In the genomic region with DNA sequence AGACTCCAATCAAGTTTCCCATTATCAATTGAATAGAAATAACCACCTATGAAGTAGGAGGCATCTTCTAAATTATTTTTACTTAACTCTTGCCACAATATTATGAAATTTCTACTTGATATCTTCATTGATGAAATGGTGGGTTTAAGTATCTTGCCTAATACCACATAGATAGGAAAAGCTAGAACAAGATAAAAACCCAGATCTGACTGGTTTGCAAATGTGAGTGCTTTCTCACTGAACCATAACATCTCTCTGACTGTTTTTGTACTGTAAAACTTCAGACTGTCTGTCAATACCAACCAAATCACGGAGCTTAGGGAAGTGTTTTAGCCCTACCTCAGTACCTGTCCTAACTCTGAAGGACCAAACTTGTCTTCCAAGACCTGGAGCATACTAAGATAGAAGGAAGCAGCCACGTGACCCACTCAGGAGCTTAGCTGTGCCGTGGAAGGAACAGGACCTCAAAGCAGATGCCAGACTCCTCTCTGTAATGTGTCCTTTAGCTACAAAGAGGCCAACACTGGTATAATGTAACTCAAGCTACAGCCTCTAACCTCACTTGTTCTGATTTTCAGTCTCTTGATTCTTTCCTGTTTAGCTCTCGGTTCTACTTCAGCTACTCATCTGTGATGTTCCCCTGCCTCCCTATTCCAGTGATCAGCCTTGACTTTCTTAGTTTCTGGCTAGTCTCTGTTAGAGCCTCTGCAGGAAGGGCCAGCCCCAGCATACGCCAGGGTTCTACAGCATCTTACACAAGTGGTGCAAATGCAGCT, we compare ENCODE assay signal across 16 cellular contexts.
DNase-seq lines count a peak whose midpoint lies in the region; ATAC-seq, FAIRE-seq and TF ChIP-seq lines count a peak whose summit lies in the region.
"Had no signal": no experiment of that assay in that cellular context is flagged by ENCODE, and none has a peak within 500 bp of the region (broad histone marks: within the 10 kb centered on the region; RNA-seq: fewer than 3 reads in every experiment).

No MANE protein-coding gene starts in this region.

- no peaks in the 10 kb centered on the region for H3K27me3 Mint-ChIP-seq in IgD-negative memory B cell
- no peaks in the 10 kb centered on the region for H3K27me3 Mint-ChIP-seq in glutamatergic neuron (ENCODE audit: unreplicated experiment)
- H3K27me3 Mint-ChIP-seq: activated naive CD8-positive, alpha-beta T cell treated with anti-CD3 and anti-CD28 coated beads, Interleukin-2, amount 10 ng/mL, durations not matched to agents 7 days and 5 days had no signal

- H3K4me1 Mint-ChIP-seq in IgD-negative memory B cell (peaks cover 24 to 38% (median 32%) of the 10 kb centered on the region in 3 donors), glutamatergic neuron (ENCODE audit: low read depth, unreplicated experiment) (peaks cover 1% of the 10 kb centered on the region)

- no peaks in the 10 kb centered on the region for H3K4me1 ChIP-seq in kidney (ENCODE audit: control insufficient read depth in 1 of 2, insufficient read depth in 1 of 2, low read depth in 1 of 2, low read length in 2 of 2)

- H3K4me3 Mint-ChIP-seq in IgD-negative memory B cell (peak overlapping the region in 2 of 4 donors; percentile 7 to 81), glutamatergic neuron (ENCODE audit: unreplicated experiment) (no peak overlapping the region)
- H3K4me3 Mint-ChIP-seq: activated naive CD8-positive, alpha-beta T cell treated with anti-CD3 and anti-CD28 coated beads, Interleukin-2, amount 10 ng/mL, durations not matched to agents 7 days and 5 days; WTC11 had no signal

- H3K36me3 Mint-ChIP-seq in IgD-negative memory B cell = peaks cover 13% of the 10 kb centered on the region
- H3K36me3 Mint-ChIP-seq in glutamatergic neuron (ENCODE audit: unreplicated experiment) = peaks cover 7% of the 10 kb centered on the region

- no peak overlapping the region for H3K9ac ChIP-seq in kidney (ENCODE audit: low read length in 2 of 2)

- TF ChIP-seq CTCF in GM06990 (IDR thresholded peaks at IDR 0.05; ENCODE audit: insufficient read depth, low read length, poor library complexity, severe bottlenecking) (no peak), glutamatergic neuron (IDR thresholded peaks at IDR 0.05; ENCODE audit: partially characterized antibody, unreplicated experiment) (no peak), kidney (IDR thresholded peaks at IDR 0.05; ENCODE audit: borderline replicate concordance, extremely low read depth, insufficient read depth) (no peak)

- peak overlapping the region; percentile 1; the same call in 1 of the 2 replicates for H3K4me3 ChIP-seq in GM06990 (replicated peaks; ENCODE audit: low read depth, low read length)
- H3K4me3 ChIP-seq in kidney (ENCODE audit: low read length in 2 of 2) = no peak overlapping the region
- H3K4me3 ChIP-seq: smooth muscle cell had no signal

- peaks cover 12% of the 10 kb centered on the region for H3K36me3 ChIP-seq in GM06990 (ENCODE audit: control insufficient read depth, insufficient read depth, low read length)
- H3K36me3 ChIP-seq in kidney (ENCODE audit: control insufficient read depth in 1 of 2, insufficient read depth in 2 of 2, low read length in 2 of 2) = peaks cover 4 to 7% of the 10 kb centered on the region in 2 donors

- H3K27ac ChIP-seq in kidney (ENCODE audit: low read depth in 2 of 2, low read length in 2 of 2) = no peak overlapping the region

- peak overlapping the region; percentile 36 to 83 (median 66) for H3K27ac Mint-ChIP-seq in IgD-negative memory B cell
- no peak overlapping the region for H3K27ac Mint-ChIP-seq in glutamatergic neuron (ENCODE audit: unreplicated experiment)
- H3K27ac Mint-ChIP-seq: activated naive CD8-positive, alpha-beta T cell treated with anti-CD3 and anti-CD28 coated beads, Interleukin-2, amount 10 ng/mL, durations not matched to agents 7 days and 5 days; WTC11 had no signal

- ATAC-seq in GM19438 (IDR thresholded peaks at IDR 0.05; ENCODE audit: low read depth, unreplicated experiment) = peak; percentile 41
- ATAC-seq in HG02678 (IDR thresholded peaks at IDR 0.05; ENCODE audit: unreplicated experiment) = peak; percentile 27
- ATAC-seq: WTC11 had no signal

- FAIRE-seq in kidney (lab: Jason Lieb, UNC) = no peak
- FAIRE-seq: endometrium had no signal

- no peaks in the 10 kb centered on the region for H3K27me3 ChIP-seq in GM06990 (replicated peaks; ENCODE audit: control insufficient read depth, insufficient read depth, low read length)

- DNase-seq in GM06990 (ENCODE audit: extremely low read depth, insufficient read length) = peak; percentile 52
- DNase-seq in glutamatergic neuron = no peak
- DNase-seq in kidney = no peak
- no peak for DNase-seq in activated T-cell treated with anti-CD3 and anti-CD28 coated beads for 4 hours
- no peak for DNase-seq in SHP77 (lab: John Stamatoyannopoulos, UW)
- DNase-seq: activated naive CD8-positive, alpha-beta T cell treated with anti-CD3 and anti-CD28 coated beads, Interleukin-2, amount 10 ng/mL, durations not matched to agents 7 days and 5 days; central memory CD4-positive, alpha-beta T cell; H7; NCI-H1436; NCI-H510A had no signal

- H3K9me3 ChIP-seq in kidney (ENCODE audit: control insufficient read depth in 1 of 2, low read length in 2 of 2) = no peaks in the 10 kb centered on the region

- intact Hi-C loops in kidney (cut with DNase I) = no loop called here

- H3K9me3 Mint-ChIP-seq in IgD-negative memory B cell = no peaks in the 10 kb centered on the region
- no peaks in the 10 kb centered on the region for H3K9me3 Mint-ChIP-seq in glutamatergic neuron (ENCODE audit: unreplicated experiment)
- H3K9me3 Mint-ChIP-seq: activated naive CD8-positive, alpha-beta T cell treated with anti-CD3 and anti-CD28 coated beads, Interleukin-2, amount 10 ng/mL, durations not matched to agents 7 days and 5 days; WTC11 had no signal
